In the genomic region with DNA sequence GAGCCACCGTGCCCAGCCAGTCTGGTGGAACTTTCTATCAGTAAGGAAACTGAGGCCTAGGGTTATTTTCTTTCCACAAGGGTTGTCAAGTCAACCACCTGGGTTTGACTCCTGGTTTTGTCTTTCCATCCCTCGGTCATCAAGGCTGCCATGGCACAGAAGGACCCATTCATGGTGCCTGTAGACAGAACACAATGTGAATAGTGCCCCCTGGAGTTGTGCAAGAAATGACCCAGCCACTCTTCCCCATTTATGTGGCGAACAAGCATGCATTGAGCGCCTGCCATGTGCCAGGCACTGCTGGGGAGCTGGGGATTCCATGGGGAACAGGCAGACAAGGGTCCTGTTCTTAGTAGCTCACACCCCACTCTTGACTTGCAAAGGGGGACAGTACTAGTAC, we compare ENCODE assay signal across 23 cellular contexts. TPM values are rescaled to one million over a fixed set of nuclear protein-coding genes. Genes with fewer than 3 reads are reported as not detected.
DNase-seq lines count a peak whose midpoint lies in the region; ATAC-seq and TF ChIP-seq lines count a peak whose summit lies in the region.
"Had no signal": no experiment of that assay in that cellular context is flagged by ENCODE, and none has a peak within 500 bp of the region (broad histone marks: within the 10 kb centered on the region; RNA-seq: fewer than 3 reads in every experiment).

No MANE protein-coding gene starts in this region.

- POLR2A ChIA-PET in RWPE1 (lab: Yijun Ruan, JAX; ENCODE audit: low non-redundant PET), result interaction anchor here (0.7 kb wide), 1 partner anchor 26 kb away, joined by 3 read pairs; no protein-coding TSS in a partner anchor

- peaks cover 7% of the 10 kb centered on the region for H3K4me1 ChIP-seq in cardiac muscle cell (ENCODE audit: low read depth)

- H3K9me3 ChIP-seq in cardiac muscle cell (ENCODE audit: low read depth), result no peaks in the 10 kb centered on the region
- H3K9me3 ChIP-seq: A549, Peyer's patch, spleen, transverse colon had no signal

- intact Hi-C loops in cardiac septum (cut with DNase I), result no loop called here
- intact Hi-C loops in left ventricle myocardium superior (cut with micrococcal nuclease), result no loop called here

- H3K27ac ChIP-seq in cardiac muscle cell (peak overlapping the region; percentile 54), RWPE1 (peak overlapping the region; percentile 30)
- H3K27ac ChIP-seq: A549, parathyroid adenoma, Peyer's patch, transverse colon had no signal

- ATAC-seq in HG03354 (IDR thresholded peaks at IDR 0.05; ENCODE audit: poor library complexity, severe bottlenecking, unreplicated experiment), result no peak
- no peak for ATAC-seq in left ventricle myocardium superior
- ATAC-seq: A549; activated naive CD8-positive, alpha-beta T cell treated with anti-CD3 and anti-CD28 coated beads, Interleukin-2, amount 50 U/mL, for 24 hours; effector memory CD8-positive, alpha-beta T cell; left cardiac atrium had no signal

- H3K36me3 ChIP-seq in cardiac muscle cell (no peaks in the 10 kb centered on the region), kidney epithelial cell (ENCODE audit: control insufficient read depth, insufficient read depth, low read length) (no peaks in the 10 kb centered on the region)
- H3K36me3 ChIP-seq: Peyer's patch, spleen, transverse colon had no signal

- H3K27me3 ChIP-seq in cardiac muscle cell (no peaks in the 10 kb centered on the region), kidney epithelial cell (ENCODE audit: control insufficient read depth, insufficient read depth, low read length) (no peaks in the 10 kb centered on the region)
- H3K27me3 ChIP-seq: Peyer's patch, spleen, transverse colon had no signal

- DNase-seq in cardiac muscle cell (ENCODE audit: low read depth in 1 of 2, low spot score in 1 of 2) (no peak), cardiac septum (ENCODE audit: low spot score) (no peak), RWPE1 (ENCODE audit: low spot score) (no peak), kidney epithelial cell (ENCODE audit: low read depth) (no peak), DMS 273 (lab: John Stamatoyannopoulos, UW; ENCODE audit: unreplicated experiment) (no peak), left ventricle myocardium superior (no peak), Ammon's horn (ENCODE audit: low spot score) (no peak)
- DNase-seq: activated CD4-positive, alpha-beta T cell treated with anti-CD3 and anti-CD28 coated beads, Interleukin-2, amount 50 U/mL, for 4 hours; activated naive CD8-positive, alpha-beta T cell treated with anti-CD3 and anti-CD28 coated beads, Interleukin-2, amount 50 U/mL, for 24 hours; COR-L47; effector memory CD8-positive, alpha-beta T cell; GDM1; hypothalamus; left cardiac atrium; MV-4-11; NCI-H526 treated with DMSO at 0.1 percent for 48 hours; Peyer's patch; spleen; stimulated activated naive CD4-positive, alpha-beta T cell; transverse colon had no signal

- no peak overlapping the region for H3K4me3 ChIP-seq in cardiac muscle cell
- no peak overlapping the region for H3K4me3 ChIP-seq in kidney epithelial cell (ENCODE audit: low read depth, low read length)
- H3K4me3 ChIP-seq: A549, Peyer's patch, spleen, transverse colon had no signal

- no peak for TF ChIP-seq CTCF in cardiac muscle cell (IDR thresholded peaks at IDR 0.05; ENCODE audit: low read depth, low read length)
- TF ChIP-seq CTCF in RWPE1 (conservative IDR thresholded peaks at IDR 0.05; ENCODE audit: low read depth), result no peak
- TF ChIP-seq CTCF in kidney epithelial cell (IDR thresholded peaks at IDR 0.05; ENCODE audit: insufficient read depth, low read length, poor library complexity, severe bottlenecking), result peak; percentile 14

- CTCF ChIA-PET in RWPE1 (lab: Yijun Ruan, JAX), result interaction anchor here (0.6 kb wide), 1 partner anchor 13 kb away, joined by 5 read pairs; no protein-coding TSS in a partner anchor

RNA-seq across cellular contexts. Expression of gene SMARCA4, which starts 4.1 kb away (rescaled TPM):
- total RNA-seq in cardiac muscle cell (135 and 212 TPM in 2 replicates), cardiac septum (52.2 TPM), kidney epithelial cell (124 and 189 TPM in 2 replicates), left ventricle myocardium superior (41.6 TPM)
- 178 and 181 TPM in 2 replicates for polyA plus RNA-seq in cardiac muscle cell

RNA-seq across cellular contexts. Expression of gene TIMM29, which starts 36.3 kb away (rescaled TPM):
- total RNA-seq in cardiac muscle cell (52.2 and 54.5 TPM in 2 replicates), cardiac septum (14.1 TPM), kidney epithelial cell (37.0 and 44.2 TPM in 2 replicates), left ventricle myocardium superior (17.4 TPM)
- 31.3 and 41.7 TPM in 2 replicates for polyA plus RNA-seq in cardiac muscle cell

RNA-seq across cellular contexts. Expression of gene YIPF2, which starts 36.5 kb away (rescaled TPM):
- total RNA-seq in cardiac muscle cell, result 67.2 and 69.9 TPM in 2 replicates
- polyA plus RNA-seq in cardiac muscle cell, result 32.9 and 38.9 TPM in 2 replicates
- 20.8 TPM for total RNA-seq in cardiac septum
- 61.1 and 91.7 TPM in 2 replicates for total RNA-seq in kidney epithelial cell
- 16.4 TPM for total RNA-seq in left ventricle myocardium superior
